In genomic region chr3:146560678-146561077, GRCh38 we compare ENCODE assay signal across 1 cellular context.
A peak's percentile ranks its signal among the peaks of the same experiment; 100 is the strongest.
TF ChIP-seq lines count a peak whose summit lies in the region.

No MANE protein-coding gene starts in this region.

TF ChIP-seq in K562, 482 proteins besides CTCF, POLR2A, EP300 and RAD21:
- TF ChIP-seq HNRNPUL1 (IDR thresholded peaks at IDR 0.05; ENCODE audit: low read length) (no peak), RCOR1 (IDR thresholded peaks at IDR 0.05; ENCODE audit: borderline replicate concordance in 1 of 2, low read depth in 2 of 2, low read length in 2 of 2) (peak in 1 of 2 experiments; percentile 71; a peak in 2 of 4 replicates), ZNF766 (CRISPR knock-in tag; conservative IDR thresholded peaks at IDR 0.05) (0 out of 2 replicates have a peak, but pooled peaks have one; percentile 29), SREBF1 (IDR thresholded peaks at IDR 0.05; ENCODE audit: borderline replicate concordance, low read depth, low read length) (no peak), FOXA3 (CRISPR knock-in tag; conservative IDR thresholded peaks at IDR 0.05 in 1 of 2, IDR thresholded peaks at IDR 0.05 in 1 of 2) (0 out of 4 replicates have a peak, but pooled peaks of 1 of the 2 experiments have one; percentile 19), CBFA2T3 (IDR thresholded peaks at IDR 0.05) (peak; percentile 32; the same call in 1 of the 2 replicates), TEAD4 (IDR thresholded peaks at IDR 0.05; ENCODE audit: low read length) (peak; percentile 57; the same call in 1 of the 2 replicates), TEAD4 (CRISPR knock-in tag; IDR thresholded peaks at IDR 0.05; ENCODE audit: borderline replicate concordance) (no peak), TAL1 (IDR thresholded peaks at IDR 0.05) (peak; percentile 47), ZNF124 (CRISPR knock-in tag; IDR thresholded peaks at IDR 0.05) (no peak), NELFE (IDR thresholded peaks at IDR 0.05; ENCODE audit: insufficient read depth, insufficient read length) (no peak), L3MBTL2 (IDR thresholded peaks at IDR 0.05) (no peak), NBN (IDR thresholded peaks at IDR 0.05; ENCODE audit: low read depth) (no peak), RNF2 (IDR thresholded peaks at IDR 0.05) (no peak), PHTF2 (CRISPR knock-in tag; IDR thresholded peaks at IDR 0.05) (no peak)
